ENCODE assay signal across 10 cellular contexts in genomic region chr17:57548421-57549385, GRCh38.
DNase-seq lines count a peak whose midpoint lies in the region; ATAC-seq and TF ChIP-seq lines count a peak whose summit lies in the region.
"Had no signal": no experiment of that assay in that cellular context is flagged by ENCODE, and none has a peak within 500 bp of the region (broad histone marks: within the 10 kb centered on the region; RNA-seq: fewer than 3 reads in every experiment).

No MANE protein-coding gene starts in this region.

- ATAC-seq in activated T-helper 17 cell treated with anti-CD3 and anti-CD28 coated beads, Interleukin-2, amount 50 U/mL, for 72 hours (replicated peaks) = no peak
- no peak for ATAC-seq in stimulated activated naive B cell treated with anti-CD40 and anti-IgM and Interleukin-4, amounts not matched to agents 10 μg/mL and 1 μg/mL and 100 μg/mL, for 72 hours (replicated peaks)
- ATAC-seq in HG03432 (IDR thresholded peaks at IDR 0.05; ENCODE audit: unreplicated experiment) = no peak
- ATAC-seq: gastroesophageal sphincter had no signal

- no peak overlapping the region for H2AFZ ChIP-seq in hepatocyte

- H3K27me3 ChIP-seq in hepatocyte = no peaks in the 10 kb centered on the region
- H3K27me3 ChIP-seq: gastroesophageal sphincter had no signal

- H3K9me3 ChIP-seq in hepatocyte (ENCODE audit: low read depth) = no peaks in the 10 kb centered on the region
- H3K9me3 ChIP-seq: gastroesophageal sphincter had no signal

- H3K4me1 Mint-ChIP-seq in IgD-negative memory B cell = peaks cover 43 to 60% (median 50%) of the 10 kb centered on the region in 3 donors
- H3K4me1 Mint-ChIP-seq in activated T-helper 17 cell treated with anti-CD3 and anti-CD28 coated beads, Interleukin-2, amount 50 U/mL, for 72 hours = peaks cover 26% of the 10 kb centered on the region
- peaks cover 59 to 88% of the 10 kb centered on the region in 2 donors for H3K4me1 Mint-ChIP-seq in stimulated activated naive B cell treated with anti-CD40 and anti-IgM and Interleukin-4, amounts not matched to agents 10 μg/mL and 1 μg/mL and 100 μg/mL, for 72 hours

- no peaks in the 10 kb centered on the region for H3K9me3 Mint-ChIP-seq in IgD-negative memory B cell
- no peaks in the 10 kb centered on the region for H3K9me3 Mint-ChIP-seq in activated T-helper 17 cell treated with anti-CD3 and anti-CD28 coated beads, Interleukin-2, amount 50 U/mL, for 72 hours
- H3K9me3 Mint-ChIP-seq in stimulated activated naive B cell treated with anti-CD40 and anti-IgM and Interleukin-4, amounts not matched to agents 10 μg/mL and 1 μg/mL and 100 μg/mL, for 72 hours = no peaks in the 10 kb centered on the region

- DNase-seq in hepatocyte (ENCODE audit: low spot score) (no peak), epidermal melanocyte (ENCODE audit: insufficient read length, low spot score) (no peak), superior temporal gyrus (ENCODE audit: extremely low spot score) (no peak)
- DNase-seq in stimulated activated naive B cell treated with anti-CD40 and anti-IgM and Interleukin-4, amounts not matched to agents 10 μg/mL and 1 μg/mL and 100 μg/mL, for 72 hours = no peak
- DNase-seq: EL had no signal

- H3K4me2 ChIP-seq in hepatocyte = peak overlapping the region; percentile 28

- peaks cover 2% of the 10 kb centered on the region for H3K36me3 Mint-ChIP-seq in IgD-negative memory B cell
- H3K36me3 Mint-ChIP-seq in activated T-helper 17 cell treated with anti-CD3 and anti-CD28 coated beads, Interleukin-2, amount 50 U/mL, for 72 hours (ENCODE audit: low read depth) = no peaks in the 10 kb centered on the region
- peaks cover 3 to 21% of the 10 kb centered on the region in 2 donors for H3K36me3 Mint-ChIP-seq in stimulated activated naive B cell treated with anti-CD40 and anti-IgM and Interleukin-4, amounts not matched to agents 10 μg/mL and 1 μg/mL and 100 μg/mL, for 72 hours

- H3K27me3 Mint-ChIP-seq in IgD-negative memory B cell = no peaks in the 10 kb centered on the region
- no peaks in the 10 kb centered on the region for H3K27me3 Mint-ChIP-seq in activated T-helper 17 cell treated with anti-CD3 and anti-CD28 coated beads, Interleukin-2, amount 50 U/mL, for 72 hours
- no peaks in the 10 kb centered on the region for H3K27me3 Mint-ChIP-seq in stimulated activated naive B cell treated with anti-CD40 and anti-IgM and Interleukin-4, amounts not matched to agents 10 μg/mL and 1 μg/mL and 100 μg/mL, for 72 hours

- H4K20me1 ChIP-seq in hepatocyte (ENCODE audit: insufficient read depth, poor library complexity, severe bottlenecking) = peaks cover 3% of the 10 kb centered on the region

- H3K9me2 ChIP-seq in hepatocyte (replicated peaks; ENCODE audit: insufficient read depth) = no peaks in the 10 kb centered on the region

- H3K4me3 Mint-ChIP-seq in IgD-negative memory B cell = peak overlapping the region in 2 of 4 donors; percentile 82 to 84
- H3K4me3 Mint-ChIP-seq in activated T-helper 17 cell treated with anti-CD3 and anti-CD28 coated beads, Interleukin-2, amount 50 U/mL, for 72 hours = no peak overlapping the region
- peak overlapping the region in 1 of 2 donors; percentile 48 for H3K4me3 Mint-ChIP-seq in stimulated activated naive B cell treated with anti-CD40 and anti-IgM and Interleukin-4, amounts not matched to agents 10 μg/mL and 1 μg/mL and 100 μg/mL, for 72 hours

- H3K79me2 ChIP-seq in hepatocyte = peaks cover 47% of the 10 kb centered on the region

- 66% methylated on average over 17 of the region's 18 CpGs for whole genome bisulfite sequencing in hepatocyte (ENCODE audit: low lambda C conversion rate, missing lambda C conversion rate)

- H3K27ac Mint-ChIP-seq in IgD-negative memory B cell = peak overlapping the region in 2 of 3 donors; percentile 90 to 98
- H3K27ac Mint-ChIP-seq in activated T-helper 17 cell treated with anti-CD3 and anti-CD28 coated beads, Interleukin-2, amount 50 U/mL, for 72 hours = peak overlapping the region; percentile 30
- peak overlapping the region; percentile 42 for H3K27ac Mint-ChIP-seq in stimulated activated naive B cell treated with anti-CD40 and anti-IgM and Interleukin-4, amounts not matched to agents 10 μg/mL and 1 μg/mL and 100 μg/mL, for 72 hours

- no peak for TF ChIP-seq CTCF in hepatocyte (IDR thresholded peaks at IDR 0.05; ENCODE audit: poor library complexity)

- H3K4me3 ChIP-seq in hepatocyte = no peak overlapping the region
- H3K4me3 ChIP-seq: gastroesophageal sphincter, skin epidermis had no signal

- no peaks in the 10 kb centered on the region for H3K36me3 ChIP-seq in hepatocyte (replicated peaks; ENCODE audit: insufficient read depth, low read depth)
- H3K36me3 ChIP-seq: gastroesophageal sphincter had no signal

- peaks cover 47% of the 10 kb centered on the region for H3K4me1 ChIP-seq in hepatocyte (ENCODE audit: insufficient read depth)

- H3K27ac ChIP-seq in hepatocyte = peak overlapping the region; percentile 54
- H3K27ac ChIP-seq: gastroesophageal sphincter, skin epidermis had no signal

Comparison
In these comparisons a context has a peak if more than half of its experiments do, and no peak if none do; other contexts are left out.
1. H3K27ac Mint-ChIP-seq: peak in every context shown above with its lines; median percentile 94 in IgD-negative memory B cell; 42 in stimulated activated naive B cell treated with anti-CD40 and anti-IgM and Interleukin-4, amounts not matched to agents 10 μg/mL and 1 μg/mL and 100 μg/mL, for 72 hours; 30 in activated T-helper 17 cell treated with anti-CD3 and anti-CD28 coated beads, Interleukin-2, amount 50 U/mL, for 72 hours.